Comparison of ENCODE assay signal across 31 cellular contexts in the genomic region with DNA sequence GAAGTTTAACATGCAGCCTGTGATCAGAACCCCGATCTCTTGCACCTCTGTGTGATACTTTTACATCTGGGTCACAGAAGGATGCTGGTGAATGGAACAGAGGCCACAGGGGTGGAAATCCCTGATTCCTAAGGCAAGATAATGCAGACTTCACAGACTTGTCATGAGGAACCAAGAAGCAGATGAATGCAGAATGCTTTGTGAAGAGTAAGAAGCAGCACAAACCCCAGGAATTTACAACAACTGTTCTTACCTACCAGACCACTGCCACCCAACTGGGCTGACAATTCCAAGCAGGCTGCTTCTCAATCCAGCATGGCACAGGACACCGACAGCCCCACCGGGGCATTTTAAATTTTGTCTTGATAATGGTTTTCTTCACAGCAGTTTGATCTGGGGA.
"Had no signal": no experiment of that assay in that cellular context is flagged by ENCODE, and none has a peak within 500 bp of the region (broad histone marks: within the 10 kb centered on the region; RNA-seq: fewer than 3 reads in every experiment).

No MANE protein-coding gene starts in this region.

- H3K36me3 ChIP-seq: adrenal gland, brain microvascular endothelial cell, breast epithelium had no signal

- DNase-seq: activated B cell treated with CpG ODN at 0.5 μM for 24 hours; activated CD4-positive, alpha-beta memory T cell treated with anti-CD3 and anti-CD28 coated beads for 36 hours; activated CD4-positive, alpha-beta T cell treated with anti-CD3 and anti-CD28 coated beads for 4 hours; activated CD4-positive, alpha-beta T cell treated with anti-CD3 and anti-CD28 coated beads, Interleukin-2, amount 10 ng/mL, durations not matched to agents 24 days and 14 days; activated CD4-positive, alpha-beta T cell treated with anti-CD3 and anti-CD28 coated beads, Interleukin-2, amount 50 U/mL, for 1 hour; activated CD4-positive, alpha-beta T cell treated with anti-CD3 and anti-CD28 coated beads, Interleukin-2, amount 50 U/mL, for 4 hours; activated CD4-positive, CD25-positive, alpha-beta regulatory T cell treated with anti-CD3 and anti-CD28 coated beads, Interleukin-2, amount 50 U/mL, for 72 hours; activated CD8-positive, alpha-beta memory T cell treated with anti-CD3 and anti-CD28 coated beads, Interleukin-2, amount 50 U/mL, for 4 hours; activated CD8-positive, alpha-beta T cell treated with anti-CD3 and anti-CD28 coated beads for 36 hours; activated effector memory CD4-positive, alpha-beta T cell treated with anti-CD3 and anti-CD28 coated beads, Interleukin-2, amount 50 U/mL, for 16 hours; activated gamma-delta T cell treated with Interleukin-2 at 50 U/mL for 16 hours; activated naive CD4-positive, alpha-beta T cell; activated naive CD4-positive, alpha-beta T cell treated with anti-CD3 and anti-CD28 coated beads for 36 hours; activated naive CD4-positive, alpha-beta T cell treated with anti-CD3 and anti-CD28 coated beads, Interleukin-2, amount 50 U/mL, for 16 hours; activated naive CD8-positive, alpha-beta T cell treated with anti-CD3 and anti-CD28 coated beads for 36 hours; activated T-cell treated with anti-CD3 and anti-CD28 coated beads for 4 hours; activated T-cell treated with anti-CD3 and anti-CD28 coated beads, Interleukin-2, amount 50 U/mL, for 1 hour; activated T-cell treated with anti-CD3 and anti-CD28 coated beads, Interleukin-2, amount 50 U/mL, for 4 hours; activated T-cell treated with anti-CD3 and anti-CD28 coated beads, Interleukin-2, amount 50 U/mL, for 72 hours; adrenal gland; amniotic stem cell; aorta; body of pancreas; brain microvascular endothelial cell; central memory CD4-positive, alpha-beta T cell; cerebellar nuclear complex; T-helper 1 cell; T-helper 2 cell; T-helper 9 cell had no signal

- H3K27ac ChIP-seq: adrenal gland, body of pancreas, brain microvascular endothelial cell, breast epithelium, VCaP had no signal

- H3K27me3 ChIP-seq: adrenal gland, body of pancreas, brain microvascular endothelial cell, breast epithelium had no signal

- H3K9me3 ChIP-seq: adrenal gland, breast epithelium had no signal

- H3K4me1 ChIP-seq: adrenal gland, body of pancreas, breast epithelium had no signal

- H3K4me3 ChIP-seq: adrenal gland, body of pancreas, breast epithelium had no signal
